Comparison of ENCODE assay signal across 21 cellular contexts in genomic region chr6:113829702-113830058, GRCh38. TPM values are rescaled to one million over a fixed set of nuclear protein-coding genes. Genes with fewer than 3 reads are reported as not detected.
DNase-seq lines count a peak whose midpoint lies in the region; ATAC-seq and TF ChIP-seq lines count a peak whose summit lies in the region.
"Had no signal": no experiment of that assay in that cellular context is flagged by ENCODE, and none has a peak within 500 bp of the region (broad histone marks: within the 10 kb centered on the region; RNA-seq: fewer than 3 reads in every experiment).

No MANE protein-coding gene starts in this region.

- H3K9me3 ChIP-seq in HAP-1: no peaks in the 10 kb centered on the region
- H3K9me3 ChIP-seq in hepatocyte (ENCODE audit: low read depth): no peaks in the 10 kb centered on the region
- no peaks in the 10 kb centered on the region for H3K9me3 ChIP-seq in right lobe of liver
- H3K9me3 ChIP-seq: tibial nerve had no signal

- no peak overlapping the region for H3K4me3 ChIP-seq in HAP-1
- no peak overlapping the region for H3K4me3 ChIP-seq in hepatocyte
- no peak overlapping the region for H3K4me3 ChIP-seq in right lobe of liver
- H3K4me3 ChIP-seq: skin epidermis, tibial nerve had no signal

- no peak overlapping the region for H3K4me3 Mint-ChIP-seq in activated T-helper 17 cell treated with anti-CD3 and anti-CD28 coated beads, Interleukin-2, amount 50 U/mL, for 72 hours
- H3K4me3 Mint-ChIP-seq: activated CD4-positive, alpha-beta T cell treated with anti-CD3 and anti-CD28 coated beads, Interleukin-2, amount 10 ng/mL, durations not matched to agents 24 days and 14 days; activated naive CD4-positive, alpha-beta T cell treated with anti-CD3 and anti-CD28 coated beads, Interleukin-2, amount 10 ng/mL, durations not matched to agents 7 days and 5 days; mesothelial cell of epicardium had no signal

- peaks cover 26% of the 10 kb centered on the region for H3K27me3 Mint-ChIP-seq in activated T-helper 17 cell treated with anti-CD3 and anti-CD28 coated beads, Interleukin-2, amount 50 U/mL, for 72 hours

- no peak for TF ChIP-seq POLR2A in right lobe of liver (IDR thresholded peaks at IDR 0.05)

- WGBS in hepatocyte (ENCODE audit: low lambda C conversion rate, missing lambda C conversion rate): 52% methylated on average over 1 of the region's 1 CpG
- 10% methylated on average over 1 of the region's 1 CpG for WGBS in right lobe of liver (ENCODE audit: insufficient coverage, low coverage, low lambda C conversion rate, missing lambda C conversion rate)

- no peaks in the 10 kb centered on the region for H3K79me2 ChIP-seq in hepatocyte

- H3K4me1 ChIP-seq in HAP-1 (no peaks in the 10 kb centered on the region), hepatocyte (ENCODE audit: insufficient read depth) (peaks cover 5% of the 10 kb centered on the region), right lobe of liver (no peaks in the 10 kb centered on the region)

- peak overlapping the region; percentile 25 for H3K4me2 ChIP-seq in hepatocyte

- peak; percentile 9 to 14 for DNase-seq in HAP-1 (ENCODE audit: low spot score in 2 of 2)
- DNase-seq in astrocyte of the hippocampus (ENCODE audit: low read depth, low spot score): peak; percentile 90
- peak; percentile 21 for DNase-seq in hepatocyte (ENCODE audit: low spot score)
- DNase-seq in renal cortical epithelial cell (ENCODE audit: low read depth): peak; percentile 91
- no peak for DNase-seq in stimulated activated CD8-positive, alpha-beta memory T cell treated with anti-CD3 and anti-CD28 coated beads, Interleukin-4, amount 100 ng/mL, for 48 hours
- no peak for DNase-seq in right lobe of liver
- DNase-seq in activated gamma-delta T cell (lab: John Stamatoyannopoulos, UW): no peak
- DNase-seq: activated CD4-positive, alpha-beta T cell treated with anti-CD3 and anti-CD28 coated beads, Interleukin-2, amount 10 ng/mL, durations not matched to agents 24 days and 14 days; activated CD8-positive, alpha-beta memory T cell treated with anti-CD3 and anti-CD28 coated beads, Interleukin-2, amount 50 U/mL, for 48 hours; activated naive CD4-positive, alpha-beta T cell treated with anti-CD3 and anti-CD28 coated beads, Interleukin-2, amount 10 ng/mL, durations not matched to agents 7 days and 5 days; central memory CD4-positive, alpha-beta T cell; islet precursor cell; NCI-H2081 treated with DMSO at 0.1 percent for 48 hours; NCI-H774; occipital lobe had no signal

- H3K36me3 Mint-ChIP-seq in activated T-helper 17 cell treated with anti-CD3 and anti-CD28 coated beads, Interleukin-2, amount 50 U/mL, for 72 hours (ENCODE audit: low read depth): no peaks in the 10 kb centered on the region
- H3K36me3 Mint-ChIP-seq: activated naive CD4-positive, alpha-beta T cell treated with anti-CD3 and anti-CD28 coated beads, Interleukin-2, amount 10 ng/mL, durations not matched to agents 7 days and 5 days; mesothelial cell of epicardium had no signal

- no peaks in the 10 kb centered on the region for H3K4me1 Mint-ChIP-seq in activated T-helper 17 cell treated with anti-CD3 and anti-CD28 coated beads, Interleukin-2, amount 50 U/mL, for 72 hours
- H3K4me1 Mint-ChIP-seq: activated CD4-positive, alpha-beta T cell treated with anti-CD3 and anti-CD28 coated beads, Interleukin-2, amount 10 ng/mL, durations not matched to agents 24 days and 14 days; activated naive CD4-positive, alpha-beta T cell treated with anti-CD3 and anti-CD28 coated beads, Interleukin-2, amount 10 ng/mL, durations not matched to agents 7 days and 5 days had no signal

- ATAC-seq in activated T-helper 17 cell treated with anti-CD3 and anti-CD28 coated beads, Interleukin-2, amount 50 U/mL, for 72 hours (replicated peaks): no peak
- no peak for ATAC-seq in right lobe of liver
- ATAC-seq: Panc1 had no signal

- no peaks in the 10 kb centered on the region for H3K9me2 ChIP-seq in hepatocyte (replicated peaks; ENCODE audit: insufficient read depth)

- TF ChIP-seq CTCF in hepatocyte (IDR thresholded peaks at IDR 0.05; ENCODE audit: poor library complexity) (no peak), right lobe of liver (IDR thresholded peaks at IDR 0.05) (no peak)

- no peaks in the 10 kb centered on the region for H3K36me3 ChIP-seq in HAP-1 (replicated peaks)
- no peaks in the 10 kb centered on the region for H3K36me3 ChIP-seq in hepatocyte (replicated peaks; ENCODE audit: insufficient read depth, low read depth)
- H3K36me3 ChIP-seq in right lobe of liver: no peaks in the 10 kb centered on the region
- H3K36me3 ChIP-seq: tibial nerve had no signal

- H2AFZ ChIP-seq in hepatocyte: no peak overlapping the region

- no peaks in the 10 kb centered on the region for H4K20me1 ChIP-seq in hepatocyte (ENCODE audit: insufficient read depth, poor library complexity, severe bottlenecking)

- intact Hi-C loops in right lobe of liver (cut with DNase I): no loop called here

- H3K27ac ChIP-seq in hepatocyte (peak overlapping the region; percentile 13), right lobe of liver (no peak overlapping the region)
- H3K27ac ChIP-seq: C4-2B, skin epidermis had no signal

- H3K9me3 Mint-ChIP-seq in activated T-helper 17 cell treated with anti-CD3 and anti-CD28 coated beads, Interleukin-2, amount 50 U/mL, for 72 hours: no peaks in the 10 kb centered on the region
- H3K9me3 Mint-ChIP-seq: activated CD4-positive, alpha-beta T cell treated with anti-CD3 and anti-CD28 coated beads, Interleukin-2, amount 10 ng/mL, durations not matched to agents 24 days and 14 days; activated naive CD4-positive, alpha-beta T cell treated with anti-CD3 and anti-CD28 coated beads, Interleukin-2, amount 10 ng/mL, durations not matched to agents 7 days and 5 days had no signal

- no peaks in the 10 kb centered on the region for H3K27me3 ChIP-seq in HAP-1 (ENCODE audit: low read depth)
- H3K27me3 ChIP-seq in hepatocyte: no peaks in the 10 kb centered on the region
- H3K27me3 ChIP-seq in right lobe of liver: no peaks in the 10 kb centered on the region
- H3K27me3 ChIP-seq: tibial nerve had no signal

- no peak overlapping the region for H3K27ac Mint-ChIP-seq in activated T-helper 17 cell treated with anti-CD3 and anti-CD28 coated beads, Interleukin-2, amount 50 U/mL, for 72 hours
- H3K27ac Mint-ChIP-seq: activated CD4-positive, alpha-beta T cell treated with anti-CD3 and anti-CD28 coated beads, Interleukin-2, amount 10 ng/mL, durations not matched to agents 24 days and 14 days; activated naive CD4-positive, alpha-beta T cell treated with anti-CD3 and anti-CD28 coated beads, Interleukin-2, amount 10 ng/mL, durations not matched to agents 7 days and 5 days; mesothelial cell of epicardium had no signal

- in situ Hi-C loops in HAP-1 (cut with MboI; ENCODE audit: low sequenced_read_pairs): no loop called here

RNA-seq across cellular contexts. Expression of gene MARCKS, which starts 27.5 kb away (rescaled TPM):
- total RNA-seq in hepatocyte (105 and 129 TPM in 2 replicates), renal cortical epithelial cell (74.0 and 94.8 TPM in 2 replicates), right lobe of liver (10 to 100 TPM in 5 of 6 experiments, 1 to 10 TPM in 1; 5.2 to 29.9 (median 16.8) TPM)
- 95.5 and 96.9 TPM in 2 replicates for polyA plus RNA-seq in hepatocyte
- total RNA-seq in activated T-helper 17 cell treated with anti-CD3 and anti-CD28 coated beads, Interleukin-2, amount 50 U/mL, for 72 hours: under 1 TPM; 0.17 to 0.40 TPM

Comparison
In these comparisons a context has a peak if more than half of its experiments do, and no peak if none do; other contexts are left out.
1. DNase-seq: peak in HAP-1 (2 of 2), astrocyte of the hippocampus (single experiment), hepatocyte (single experiment) and renal cortical epithelial cell (single experiment); none in stimulated activated CD8-positive, alpha-beta memory T cell treated with anti-CD3 and anti-CD28 coated beads, Interleukin-4, amount 100 ng/mL, for 48 hours (single experiment), right lobe of liver (0 of 3) and activated gamma-delta T cell (single experiment).
2. RNA of gene MARCKS, which starts 27.5 kb away (total RNA-seq): 105 to 129 TPM in hepatocyte, 74.0 to 94.8 TPM in renal cortical epithelial cell and 5.2 to 29.9 TPM in right lobe of liver; 0.17 to 0.40 TPM in activated T-helper 17 cell treated with anti-CD3 and anti-CD28 coated beads, Interleukin-2, amount 50 U/mL, for 72 hours; every median in the first group is over 4 times any median in the second.